Comparison of ENCODE assay signal across 9 cellular contexts in the genomic region with DNA sequence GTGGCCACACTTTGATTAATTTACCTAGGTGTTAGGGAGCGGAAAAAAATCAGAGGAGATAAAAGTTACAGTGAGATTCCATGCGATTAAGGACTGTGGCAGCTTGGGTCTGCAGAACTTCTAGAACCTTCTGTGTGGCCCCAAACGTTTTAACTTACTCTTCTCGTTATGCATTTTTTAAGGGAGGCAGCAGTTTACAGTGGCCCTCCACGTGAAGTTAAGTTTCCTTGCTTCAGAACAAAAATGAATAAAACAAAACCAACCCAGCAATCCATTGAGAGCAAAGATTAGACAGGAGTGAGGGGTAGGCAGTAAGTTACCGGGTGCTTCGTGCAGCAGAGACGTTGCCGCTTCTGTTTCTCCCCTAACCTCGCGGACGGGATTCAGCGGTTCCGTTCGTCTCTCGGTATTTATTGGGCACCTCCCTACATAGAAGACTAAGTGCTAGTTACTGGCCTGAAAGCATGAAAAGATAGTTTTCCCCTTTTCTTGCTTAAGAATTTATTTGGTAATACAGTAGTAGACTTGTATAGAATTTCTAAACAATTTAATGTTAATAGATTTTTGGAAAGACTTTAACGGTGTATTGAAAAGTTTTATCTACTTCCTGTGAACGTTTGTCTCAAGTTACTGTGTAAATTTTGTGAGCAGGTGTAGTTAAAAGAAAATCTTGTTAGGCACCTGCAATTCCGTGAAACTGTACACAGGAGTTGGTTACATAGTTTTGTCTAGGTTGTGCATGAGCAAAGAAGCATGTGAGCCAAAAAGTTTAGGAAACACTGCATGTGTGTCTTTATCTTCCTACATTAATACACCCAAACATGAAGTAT. TPM values are rescaled to one million over a fixed set of nuclear protein-coding genes. Genes with fewer than 3 reads are reported as not detected.
A peak's percentile ranks its signal among the peaks of the same experiment; 100 is the strongest.
DNase-seq lines count a peak whose midpoint lies in the region; ATAC-seq, FAIRE-seq and TF ChIP-seq lines count a peak whose summit lies in the region.
"Had no signal": no experiment of that assay in that cellular context is flagged by ENCODE, and none has a peak within 500 bp of the region (broad histone marks: within the 10 kb centered on the region; RNA-seq: fewer than 3 reads in every experiment).

No MANE protein-coding gene starts in this region.

- no peaks in the 10 kb centered on the region for H3K9me3 ChIP-seq in pancreas

- no peak for ATAC-seq in activated T-cell treated with anti-CD3 and anti-CD28 coated beads, Interleukin-2, amount 50 U/mL, for 72 hours (replicated peaks in 1 of 2)
- peak in 3 of 4 donors; percentile 39 to 51 (median 44) for ATAC-seq in pancreas
- ATAC-seq in HG02970 (IDR thresholded peaks at IDR 0.05; ENCODE audit: low FRiP score, unreplicated experiment) = no peak

- no peak for FAIRE-seq in pancreas (lab: Jason Lieb, UNC)
- FAIRE-seq: islet of Langerhans had no signal

- in situ Hi-C loops in GM13977 (cut with MboI; ENCODE audit: low pct_unique_long_range_greater_than_20kb, low sequenced_read_pairs, unreplicated experiment) = no loop called here

- DNase-seq in A172 (ENCODE audit: low spot score) (peak; percentile 27), GM13977 (ENCODE audit: low spot score) (peak; percentile 46), NCI-H748 treated with DMSO at 0.1 percent for 48 hours (lab: John Stamatoyannopoulos, UW) (peak; percentile 48), globus pallidus (ENCODE audit: low spot score) (peak; percentile 45), pancreas (peak in 1 of 6 donors; percentile 21), NK-92 (lab: John Stamatoyannopoulos, UW; ENCODE audit: unreplicated experiment) (no peak)
- peak; percentile 26 to 37 for DNase-seq in activated T-cell treated with anti-CD3 and anti-CD28 coated beads, Interleukin-2, amount 50 U/mL, for 72 hours

- peaks cover 0 to 3% (median 0%) of the 10 kb centered on the region in 3 donors for H3K4me1 ChIP-seq in pancreas

- TF ChIP-seq CTCF in GM13977 (IDR thresholded peaks at IDR 0.05; ENCODE audit: extremely low read depth, insufficient read depth, missing control alignments) (no peak), pancreas (IDR thresholded peaks at IDR 0.05) (no peak)

- no peaks in the 10 kb centered on the region for H3K27me3 ChIP-seq in pancreas

- no peaks in the 10 kb centered on the region for H3K27me3 Mint-ChIP-seq in activated T-cell treated with anti-CD3 and anti-CD28 coated beads, Interleukin-2, amount 50 U/mL, for 72 hours (ENCODE audit: low read depth)

- H3K27ac Mint-ChIP-seq in activated T-cell treated with anti-CD3 and anti-CD28 coated beads, Interleukin-2, amount 50 U/mL, for 72 hours = peak overlapping the region; percentile 78

- H3K4me3 Mint-ChIP-seq in activated T-cell treated with anti-CD3 and anti-CD28 coated beads, Interleukin-2, amount 50 U/mL, for 72 hours = peak overlapping the region; percentile 88 to 95

- peaks cover 4 to 5% of the 10 kb centered on the region in 2 donors for H3K36me3 Mint-ChIP-seq in activated T-cell treated with anti-CD3 and anti-CD28 coated beads, Interleukin-2, amount 50 U/mL, for 72 hours (ENCODE audit: insufficient read depth in 2 of 2)

- H3K27ac ChIP-seq in pancreas = peak overlapping the region in 3 of 4 donors; percentile 76 to 90 (median 87)

- peak overlapping the region; percentile 44 to 76 (median 66) for H3K4me3 ChIP-seq in pancreas

- no peaks in the 10 kb centered on the region for H3K9me3 Mint-ChIP-seq in activated T-cell treated with anti-CD3 and anti-CD28 coated beads, Interleukin-2, amount 50 U/mL, for 72 hours

- H3K4me1 Mint-ChIP-seq in activated T-cell treated with anti-CD3 and anti-CD28 coated beads, Interleukin-2, amount 50 U/mL, for 72 hours (ENCODE audit: low read depth) = peaks cover 42% of the 10 kb centered on the region

- H3K36me3 ChIP-seq in pancreas = no peaks in the 10 kb centered on the region

- intact Hi-C loops in pancreas (cut with DNase I) = no loop called here

- WGBS in pancreas, 2 donors = 1 to 2% methylated on average over 19 of the region's 19 CpGs

RNA-seq across cellular contexts. Expression of gene BAG2, which starts 1.1 kb away (rescaled TPM):
- 22.6 and 23.1 TPM in 2 replicates for total RNA-seq in A172 (2014; rRNA removed; shearing (Covaris generic))
- 1 to 10 TPM; 5.5 to 5.8 TPM for total RNA-seq in activated T-cell treated with anti-CD3 and anti-CD28 coated beads, Interleukin-2, amount 50 U/mL, for 72 hours
- total RNA-seq in pancreas = 1 to 10 TPM in 2 of 6 donors, under 1 TPM in 4; 0.46 to 1.6 (median 0.97) TPM
- polyA plus RNA-seq in pancreas = 1 to 10 TPM in 1 of 2 donors, under 1 TPM in 1; 0.72 to 1.5 TPM

RNA-seq across cellular contexts. Expression of gene RAB23, which starts 48.8 kb away (rescaled TPM):
- 21.9 and 28.7 TPM in 2 replicates for total RNA-seq in A172 (2014; rRNA removed; shearing (Covaris generic))
- 1 to 10 TPM; 2.0 to 2.2 TPM for total RNA-seq in activated T-cell treated with anti-CD3 and anti-CD28 coated beads, Interleukin-2, amount 50 U/mL, for 72 hours
- total RNA-seq in pancreas = 1 to 10 TPM in 4 of 6 donors, under 1 TPM in 2; 0.69 to 4.5 (median 1.6) TPM
- polyA plus RNA-seq in pancreas = 1 to 10 TPM in 1 of 2 donors, under 1 TPM in 1; 0.80 to 2.6 TPM

Comparison
In these comparisons a context has a peak if more than half of its experiments do, and no peak if none do; other contexts are left out.
1. ATAC-seq: peak in pancreas (3 of 4); none in activated T-cell treated with anti-CD3 and anti-CD28 coated beads, Interleukin-2, amount 50 U/mL, for 72 hours (0 of 2) and HG02970 (single experiment).